ENCODE assay signal across 19 cellular contexts in the genomic region with DNA sequence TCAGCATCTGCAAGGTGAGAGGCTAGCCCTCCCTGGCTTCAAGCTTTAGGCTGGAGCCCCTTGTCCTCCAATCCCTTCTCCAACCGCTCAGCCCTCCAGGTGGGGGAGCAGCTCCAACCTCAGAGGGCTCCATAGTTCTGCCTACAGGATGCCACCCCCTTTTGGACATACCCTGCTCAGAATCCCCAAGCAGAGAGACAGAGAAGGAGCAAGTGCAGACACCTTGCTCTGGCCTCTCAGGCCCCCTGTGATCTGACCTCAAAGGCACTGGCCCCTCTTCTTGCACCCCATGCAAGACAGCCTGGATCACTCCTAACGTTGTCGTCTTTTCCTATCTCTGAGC.
"Had no signal": no experiment of that assay in that cellular context is flagged by ENCODE, and none has a peak within 500 bp of the region (broad histone marks: within the 10 kb centered on the region; RNA-seq: fewer than 3 reads in every experiment).

No MANE protein-coding gene starts in this region.

- H3K36me3 Mint-ChIP-seq: brain, immature natural killer cell, naive B cell had no signal

- H3K27me3 ChIP-seq: hepatocyte had no signal

- H3K27ac ChIP-seq: hepatocyte, lower lobe of right lung, spleen had no signal

- H3K36me3 ChIP-seq: lower lobe of right lung, spleen had no signal

- H3K4me2 ChIP-seq: hepatocyte had no signal

- H3K27ac Mint-ChIP-seq: dendritic cell treated with granulocyte-macrophage colony-stimulating factor and Interleukin-4, amounts not matched to agents 40 ng/mL and 50 ng/mL, for 4 days; immature natural killer cell had no signal

- H3K9me3 ChIP-seq: lower lobe of right lung, spleen had no signal

- H3K4me3 Mint-ChIP-seq: brain; dendritic cell treated with granulocyte-macrophage colony-stimulating factor and Interleukin-4, amounts not matched to agents 40 ng/mL and 50 ng/mL, for 4 days; immature natural killer cell; neural crest cell had no signal

- H3K79me2 ChIP-seq: hepatocyte had no signal

- H3K4me3 ChIP-seq: hepatocyte, lower lobe of right lung, spleen had no signal

- H2AFZ ChIP-seq: hepatocyte had no signal

- DNase-seq: activated CD4-positive, alpha-beta T cell treated with anti-CD3 and anti-CD28 coated beads for 48 hours; activated CD4-positive, CD25-positive, alpha-beta regulatory T cell; activated naive CD4-positive, alpha-beta T cell; activated T-cell treated with anti-CD3 and anti-CD28 coated beads, Interleukin-2, amount 50 U/mL, for 1 hour; effector CD4-positive, alpha-beta T cell; foreskin melanocyte; glutamatergic neuron; immature natural killer cell; lower lobe of right lung; naive B cell; stimulated activated CD4-positive, alpha-beta T cell treated with anti-CD3 and anti-CD28 coated beads, Interleukin-4, amount 100 ng/mL, for 1 hour; stimulated activated naive CD4-positive, alpha-beta T cell; T-helper 1 cell; T1000 had no signal

- H3K27me3 Mint-ChIP-seq: naive B cell had no signal

- H3K9me3 Mint-ChIP-seq: brain; dendritic cell treated with granulocyte-macrophage colony-stimulating factor and Interleukin-4, amounts not matched to agents 40 ng/mL and 50 ng/mL, for 4 days; neural crest cell had no signal
